In genomic region chr12:76198839-76199238, GRCh38 we compare ENCODE assay signal across 1 cellular context.
TF ChIP-seq lines count a peak whose summit lies in the region.

No MANE protein-coding gene starts in this region.

TF ChIP-seq in HepG2, 621 proteins besides CTCF, POLR2A, EP300 and RAD21 (continued from another document):
- TF ChIP-seq ZFP82 (CRISPR knock-in tag; IDR thresholded peaks at IDR 0.05; ENCODE audit: borderline replicate concordance) = no peak
- TF ChIP-seq ZNF614 (CRISPR knock-in tag; IDR thresholded peaks at IDR 0.05; ENCODE audit: borderline replicate concordance) = peak; percentile 62; the same call in 1 of the 2 replicates
- no peak for TF ChIP-seq ZSCAN20 (CRISPR knock-in tag; IDR thresholded peaks at IDR 0.05; ENCODE audit: borderline replicate concordance)
- TF ChIP-seq SETDB1 (CRISPR knock-in tag; IDR thresholded peaks at IDR 0.05; ENCODE audit: borderline replicate concordance) = peak; percentile 49; the same call in 1 of the 2 replicates
